ENCODE assay signal across 17 cellular contexts in genomic region chr17:69245617-69246016, GRCh38. TPM values are rescaled to one million over a fixed set of nuclear protein-coding genes. Genes with fewer than 3 reads are reported as not detected.
A peak's percentile ranks its signal among the peaks of the same experiment; 100 is the strongest.
DNase-seq lines count a peak whose midpoint lies in the region; ATAC-seq and TF ChIP-seq lines count a peak whose summit lies in the region.
"Had no signal": no experiment of that assay in that cellular context is flagged by ENCODE, and none has a peak within 500 bp of the region (broad histone marks: within the 10 kb centered on the region; RNA-seq: fewer than 3 reads in every experiment).

No MANE protein-coding gene starts in this region.

- no peaks in the 10 kb centered on the region for H3K27me3 ChIP-seq in skeletal muscle satellite cell (ENCODE audit: control insufficient read depth, insufficient read depth, low read length)
- H3K27me3 ChIP-seq: BLaER1 treated with 17β-estradiol and CSF1 and Interleukin-3, amounts not matched to agents 10 nM and 100 nM had no signal

- TF ChIP-seq CTCF in GM10266 (IDR thresholded peaks at IDR 0.05; ENCODE audit: control insufficient read depth, insufficient read depth, low read depth, missing control alignments) (no peak), HEK293 (tag by site-specific recombination; IDR thresholded peaks at IDR 0.05) (no peak), choroid plexus epithelial cell (conservative IDR thresholded peaks at IDR 0.05; ENCODE audit: low read depth, low read length) (no peak)

- no peak overlapping the region for H3K9ac ChIP-seq in skeletal muscle satellite cell (ENCODE audit: low read depth, low read length)

- H3K27ac ChIP-seq in HEK293 (ENCODE audit: extremely low read depth, low read depth, low read length): no peak overlapping the region
- H3K27ac ChIP-seq: BLaER1 treated with 17β-estradiol and CSF1 and Interleukin-3, amounts not matched to agents 10 nM and 100 nM had no signal

- H3K4me2 ChIP-seq in skeletal muscle satellite cell (ENCODE audit: low read length): peak overlapping the region; percentile 21
- H3K4me2 ChIP-seq: BLaER1 treated with 17β-estradiol and CSF1 and Interleukin-3, amounts not matched to agents 10 nM and 100 nM had no signal

- no peaks in the 10 kb centered on the region for H3K9me3 ChIP-seq in HEK293 (ENCODE audit: control insufficient read depth, insufficient read depth, low read depth, low read length)
- no peaks in the 10 kb centered on the region for H3K9me3 ChIP-seq in skeletal muscle satellite cell (replicated peaks; ENCODE audit: low read length)
- H3K9me3 ChIP-seq: BLaER1 treated with 17β-estradiol and CSF1 and Interleukin-3, amounts not matched to agents 10 nM and 100 nM had no signal

- CTCF ChIA-PET in HEK293 (lab: Yijun Ruan, JAX): interaction anchor here (0.5 to 5.1 kb wide), 8 partner anchors 11 to 809 kb away, joined by 3 to 72 read pairs (median 3); no protein-coding TSS in a partner anchor

- POLR2A ChIA-PET in HEK293 (lab: Yijun Ruan, JAX): no interaction called here

- no peaks in the 10 kb centered on the region for H3K4me1 ChIP-seq in HEK293 (ENCODE audit: control insufficient read depth, insufficient read depth, low read length)
- peaks cover 4% of the 10 kb centered on the region for H3K4me1 ChIP-seq in skeletal muscle satellite cell (ENCODE audit: control insufficient read depth, insufficient read depth, low read length)

- no peak overlapping the region for H3K4me3 ChIP-seq in HEK293 (ENCODE audit: low read depth, low read length)
- H3K4me3 ChIP-seq in choroid plexus epithelial cell (ENCODE audit: low read depth, low read length): peak overlapping the region; percentile 25
- no peak overlapping the region for H3K4me3 ChIP-seq in skeletal muscle satellite cell (ENCODE audit: low read length)
- H3K4me3 ChIP-seq: BLaER1 treated with 17β-estradiol and CSF1 and Interleukin-3, amounts not matched to agents 10 nM and 100 nM had no signal

- no peak for ATAC-seq in GM18517 (IDR thresholded peaks at IDR 0.05; ENCODE audit: unreplicated experiment)
- ATAC-seq: Panc1 had no signal

- H3K36me3 ChIP-seq in HEK293 (ENCODE audit: control insufficient read depth in 2 of 2, insufficient read depth in 1 of 2, low read length in 2 of 2) (peaks cover 2 to 22% of the 10 kb centered on the region in 2 experiments), skeletal muscle satellite cell (ENCODE audit: insufficient read depth, low read length) (no peaks in the 10 kb centered on the region)
- H3K36me3 ChIP-seq: BLaER1 treated with 17β-estradiol and CSF1 and Interleukin-3, amounts not matched to agents 10 nM and 100 nM had no signal

- DNase-seq in GM10266 (ENCODE audit: extremely low spot score): peak; percentile 6
- no peak for DNase-seq in choroid plexus epithelial cell (ENCODE audit: low read depth)
- no peak for DNase-seq in 8988T
- DNase-seq in activated gamma-delta T cell (lab: John Stamatoyannopoulos, UW): no peak
- DNase-seq: CD8-positive, alpha-beta memory T cell; DMS79 treated with DMSO at 0.1 percent for 48 hours; HCEC 1CT; KG1; NCI-H1417 treated with DMSO at 0.1 percent for 48 hours; NCI-H2029; NCI-H2171; NCI-H774 had no signal

TF ChIP-seq in HEK293, 187 proteins besides CTCF, POLR2A, EP300 and RAD21:
- TF ChIP-seq ZNF184 (tag by site-specific recombination; IDR thresholded peaks at IDR 0.05) (no peak), PRDM1 (tag by site-specific recombination; IDR thresholded peaks at IDR 0.05) (peak; percentile 57; the same call in 1 of the 2 replicates)
TF ChIP-seq in HEK293: peak in this region for 1.

RNA-seq across cellular contexts. Expression of gene ABCA10, which starts 17.0 kb away (rescaled TPM):
- total RNA-seq in skeletal muscle satellite cell (2012; rRNA removed): 0.22 and 0.25 TPM in 2 replicates
